ENCODE assay signal across 1 cellular context in the genomic region with DNA sequence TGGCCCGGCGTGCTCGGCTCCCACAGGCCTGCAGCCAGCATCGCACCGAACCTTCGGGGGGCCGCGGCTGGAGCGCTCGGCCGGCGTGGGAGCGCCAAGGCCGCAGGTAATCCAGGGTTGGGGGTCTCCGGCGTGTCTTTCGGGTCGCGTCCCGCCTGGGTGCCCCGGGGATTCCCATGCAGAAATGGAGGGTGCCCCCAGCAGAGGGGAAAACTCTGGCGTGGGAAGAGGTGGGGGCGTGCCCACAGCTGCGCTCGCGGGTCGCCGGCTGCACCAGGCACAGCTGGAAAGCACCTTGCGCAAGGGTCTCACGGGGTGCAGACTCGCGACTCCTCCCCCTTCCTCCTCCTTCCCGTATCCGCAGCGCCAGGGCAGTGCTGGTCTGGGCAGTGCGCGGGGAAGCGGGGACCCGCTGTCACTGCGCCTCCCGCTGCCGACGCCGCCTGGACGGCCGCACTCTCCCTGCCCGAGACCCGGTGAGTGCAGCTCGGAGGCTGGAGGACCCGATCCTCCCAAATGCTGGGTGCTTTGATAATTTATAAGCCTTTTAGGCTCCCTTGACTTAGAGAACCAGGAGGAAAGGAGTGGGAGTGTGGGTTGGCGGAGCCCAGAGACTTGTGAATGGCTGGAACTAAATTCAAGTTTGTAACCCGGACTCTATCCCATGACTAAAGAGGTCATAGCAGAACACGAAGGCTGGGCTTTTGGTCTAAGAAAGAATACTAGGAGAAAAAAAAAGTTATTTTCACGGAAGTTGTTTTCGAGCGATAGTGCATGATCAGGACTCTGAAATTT.
A peak's percentile ranks its signal among the peaks of the same experiment; 100 is the strongest.
TF ChIP-seq lines count a peak whose summit lies in the region.

No MANE protein-coding gene starts in this region.

TF ChIP-seq in HepG2, 621 proteins besides CTCF, POLR2A, EP300 and RAD21 (continued from another document and continues in another):
- TF ChIP-seq ZNF879 (CRISPR knock-in tag; IDR thresholded peaks at IDR 0.05) = no peak
- TF ChIP-seq, protein P1, sequence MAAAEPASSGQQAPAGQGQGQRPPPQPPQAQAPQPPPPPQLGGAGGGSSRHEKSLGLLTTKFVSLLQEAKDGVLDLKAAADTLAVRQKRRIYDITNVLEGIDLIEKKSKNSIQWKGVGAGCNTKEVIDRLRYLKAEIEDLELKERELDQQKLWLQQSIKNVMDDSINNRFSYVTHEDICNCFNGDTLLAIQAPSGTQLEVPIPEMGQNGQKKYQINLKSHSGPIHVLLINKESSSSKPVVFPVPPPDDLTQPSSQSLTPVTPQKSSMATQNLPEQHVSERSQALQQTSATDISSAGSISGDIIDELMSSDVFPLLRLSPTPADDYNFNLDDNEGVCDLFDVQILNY (CRISPR knock-in tag; conservative IDR thresholded peaks at IDR 0.05) = no peak; the same call in 1 of the 2 replicates
- TF ChIP-seq U2AF1 (optimal IDR thresholded peaks at IDR 0.05; ENCODE audit: low read depth, low read length) = no peak
- TF ChIP-seq TAF15 (IDR thresholded peaks at IDR 0.05; ENCODE audit: low read depth, low read length, poor library complexity, severe bottlenecking) = peak; percentile 85
- no peak for TF ChIP-seq TEAD2 (CRISPR knock-in tag; IDR thresholded peaks at IDR 0.05)
- peak; percentile 69 for TF ChIP-seq ZMYM3 (CRISPR knock-in tag; IDR thresholded peaks at IDR 0.05)
- peak; percentile 72 for TF ChIP-seq ZNF256 (CRISPR knock-in tag; conservative IDR thresholded peaks at IDR 0.05)
- TF ChIP-seq NFYB (CRISPR knock-in tag; IDR thresholded peaks at IDR 0.05) = no peak
- peak; percentile 72; the same call in 1 of the 2 replicates for TF ChIP-seq ZNF224 (CRISPR knock-in tag; IDR thresholded peaks at IDR 0.05)
- TF ChIP-seq ZNF674 (CRISPR knock-in tag; IDR thresholded peaks at IDR 0.05; ENCODE audit: low read depth) = no peak; the same call in 1 of the 2 replicates
- 0 out of 2 replicates have a peak, but pooled peaks have one; percentile 39 for TF ChIP-seq ZNF556 (CRISPR knock-in tag; IDR thresholded peaks at IDR 0.05; ENCODE audit: borderline replicate concordance)
- TF ChIP-seq, protein P2, sequence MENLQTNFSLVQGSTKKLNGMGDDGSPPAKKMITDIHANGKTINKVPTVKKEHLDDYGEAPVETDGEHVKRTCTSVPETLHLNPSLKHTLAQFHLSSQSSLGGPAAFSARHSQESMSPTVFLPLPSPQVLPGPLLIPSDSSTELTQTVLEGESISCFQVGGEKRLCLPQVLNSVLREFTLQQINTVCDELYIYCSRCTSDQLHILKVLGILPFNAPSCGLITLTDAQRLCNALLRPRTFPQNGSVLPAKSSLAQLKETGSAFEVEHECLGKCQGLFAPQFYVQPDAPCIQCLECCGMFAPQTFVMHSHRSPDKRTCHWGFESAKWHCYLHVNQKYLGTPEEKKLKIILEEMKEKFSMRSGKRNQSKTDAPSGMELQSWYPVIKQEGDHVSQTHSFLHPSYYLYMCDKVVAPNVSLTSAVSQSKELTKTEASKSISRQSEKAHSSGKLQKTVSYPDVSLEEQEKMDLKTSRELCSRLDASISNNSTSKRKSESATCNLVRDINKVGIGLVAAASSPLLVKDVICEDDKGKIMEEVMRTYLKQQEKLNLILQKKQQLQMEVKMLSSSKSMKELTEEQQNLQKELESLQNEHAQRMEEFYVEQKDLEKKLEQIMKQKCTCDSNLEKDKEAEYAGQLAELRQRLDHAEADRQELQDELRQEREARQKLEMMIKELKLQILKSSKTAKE (CRISPR knock-in tag; IDR thresholded peaks at IDR 0.05; ENCODE audit: borderline replicate concordance) = peak; percentile 92
- no peak for TF ChIP-seq MLLT10 (CRISPR knock-in tag; IDR thresholded peaks at IDR 0.05)
- TF ChIP-seq, protein P3, sequence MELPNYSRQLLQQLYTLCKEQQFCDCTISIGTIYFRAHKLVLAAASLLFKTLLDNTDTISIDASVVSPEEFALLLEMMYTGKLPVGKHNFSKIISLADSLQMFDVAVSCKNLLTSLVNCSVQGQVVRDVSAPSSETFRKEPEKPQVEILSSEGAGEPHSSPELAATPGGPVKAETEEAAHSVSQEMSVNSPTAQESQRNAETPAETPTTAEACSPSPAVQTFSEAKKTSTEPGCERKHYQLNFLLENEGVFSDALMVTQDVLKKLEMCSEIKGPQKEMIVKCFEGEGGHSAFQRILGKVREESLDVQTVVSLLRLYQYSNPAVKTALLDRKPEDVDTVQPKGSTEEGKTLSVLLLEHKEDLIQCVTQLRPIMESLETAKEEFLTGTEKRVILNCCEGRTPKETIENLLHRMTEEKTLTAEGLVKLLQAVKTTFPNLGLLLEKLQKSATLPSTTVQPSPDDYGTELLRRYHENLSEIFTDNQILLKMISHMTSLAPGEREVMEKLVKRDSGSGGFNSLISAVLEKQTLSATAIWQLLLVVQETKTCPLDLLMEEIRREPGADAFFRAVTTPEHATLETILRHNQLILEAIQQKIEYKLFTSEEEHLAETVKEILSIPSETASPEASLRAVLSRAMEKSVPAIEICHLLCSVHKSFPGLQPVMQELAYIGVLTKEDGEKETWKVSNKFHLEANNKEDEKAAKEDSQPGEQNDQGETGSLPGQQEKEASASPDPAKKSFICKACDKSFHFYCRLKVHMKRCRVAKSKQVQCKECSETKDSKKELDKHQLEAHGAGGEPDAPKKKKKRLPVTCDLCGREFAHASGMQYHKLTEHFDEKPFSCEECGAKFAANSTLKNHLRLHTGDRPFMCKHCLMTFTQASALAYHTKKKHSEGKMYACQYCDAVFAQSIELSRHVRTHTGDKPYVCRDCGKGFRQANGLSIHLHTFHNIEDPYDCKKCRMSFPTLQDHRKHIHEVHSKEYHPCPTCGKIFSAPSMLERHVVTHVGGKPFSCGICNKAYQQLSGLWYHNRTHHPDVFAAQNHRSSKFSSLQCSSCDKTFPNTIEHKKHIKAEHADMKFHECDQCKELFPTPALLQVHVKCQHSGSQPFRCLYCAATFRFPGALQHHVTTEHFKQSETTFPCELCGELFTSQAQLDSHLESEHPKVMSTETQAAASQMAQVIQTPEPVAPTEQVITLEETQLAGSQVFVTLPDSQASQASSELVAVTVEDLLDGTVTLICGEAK (IDR thresholded peaks at IDR 0.05) = no peak
- TF ChIP-seq, protein P3 (CRISPR knock-in tag; IDR thresholded peaks at IDR 0.05) = peak; percentile 61
- TF ChIP-seq NONO (IDR thresholded peaks at IDR 0.05) = no peak
- peak; percentile 68; the same call in 1 of the 2 replicates for TF ChIP-seq NONO (CRISPR knock-in tag; conservative IDR thresholded peaks at IDR 0.05)
- no peak for TF ChIP-seq GABPA (IDR thresholded peaks at IDR 0.05; ENCODE audit: low read depth, low read length)
- peak; percentile 23; the same call in 1 of the 2 replicates for TF ChIP-seq GABPA (CRISPR knock-in tag; IDR thresholded peaks at IDR 0.05; ENCODE audit: low read depth)
- TF ChIP-seq ZNF432 (CRISPR knock-in tag; IDR thresholded peaks at IDR 0.05; ENCODE audit: borderline replicate concordance) = no peak
- TF ChIP-seq, protein P4, sequence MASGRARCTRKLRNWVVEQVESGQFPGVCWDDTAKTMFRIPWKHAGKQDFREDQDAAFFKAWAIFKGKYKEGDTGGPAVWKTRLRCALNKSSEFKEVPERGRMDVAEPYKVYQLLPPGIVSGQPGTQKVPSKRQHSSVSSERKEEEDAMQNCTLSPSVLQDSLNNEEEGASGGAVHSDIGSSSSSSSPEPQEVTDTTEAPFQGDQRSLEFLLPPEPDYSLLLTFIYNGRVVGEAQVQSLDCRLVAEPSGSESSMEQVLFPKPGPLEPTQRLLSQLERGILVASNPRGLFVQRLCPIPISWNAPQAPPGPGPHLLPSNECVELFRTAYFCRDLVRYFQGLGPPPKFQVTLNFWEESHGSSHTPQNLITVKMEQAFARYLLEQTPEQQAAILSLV (CRISPR knock-in tag; IDR thresholded peaks at IDR 0.05; ENCODE audit: borderline replicate concordance) = peak; percentile 67; the same call in 1 of the 2 replicates
- TF ChIP-seq, protein P5, sequence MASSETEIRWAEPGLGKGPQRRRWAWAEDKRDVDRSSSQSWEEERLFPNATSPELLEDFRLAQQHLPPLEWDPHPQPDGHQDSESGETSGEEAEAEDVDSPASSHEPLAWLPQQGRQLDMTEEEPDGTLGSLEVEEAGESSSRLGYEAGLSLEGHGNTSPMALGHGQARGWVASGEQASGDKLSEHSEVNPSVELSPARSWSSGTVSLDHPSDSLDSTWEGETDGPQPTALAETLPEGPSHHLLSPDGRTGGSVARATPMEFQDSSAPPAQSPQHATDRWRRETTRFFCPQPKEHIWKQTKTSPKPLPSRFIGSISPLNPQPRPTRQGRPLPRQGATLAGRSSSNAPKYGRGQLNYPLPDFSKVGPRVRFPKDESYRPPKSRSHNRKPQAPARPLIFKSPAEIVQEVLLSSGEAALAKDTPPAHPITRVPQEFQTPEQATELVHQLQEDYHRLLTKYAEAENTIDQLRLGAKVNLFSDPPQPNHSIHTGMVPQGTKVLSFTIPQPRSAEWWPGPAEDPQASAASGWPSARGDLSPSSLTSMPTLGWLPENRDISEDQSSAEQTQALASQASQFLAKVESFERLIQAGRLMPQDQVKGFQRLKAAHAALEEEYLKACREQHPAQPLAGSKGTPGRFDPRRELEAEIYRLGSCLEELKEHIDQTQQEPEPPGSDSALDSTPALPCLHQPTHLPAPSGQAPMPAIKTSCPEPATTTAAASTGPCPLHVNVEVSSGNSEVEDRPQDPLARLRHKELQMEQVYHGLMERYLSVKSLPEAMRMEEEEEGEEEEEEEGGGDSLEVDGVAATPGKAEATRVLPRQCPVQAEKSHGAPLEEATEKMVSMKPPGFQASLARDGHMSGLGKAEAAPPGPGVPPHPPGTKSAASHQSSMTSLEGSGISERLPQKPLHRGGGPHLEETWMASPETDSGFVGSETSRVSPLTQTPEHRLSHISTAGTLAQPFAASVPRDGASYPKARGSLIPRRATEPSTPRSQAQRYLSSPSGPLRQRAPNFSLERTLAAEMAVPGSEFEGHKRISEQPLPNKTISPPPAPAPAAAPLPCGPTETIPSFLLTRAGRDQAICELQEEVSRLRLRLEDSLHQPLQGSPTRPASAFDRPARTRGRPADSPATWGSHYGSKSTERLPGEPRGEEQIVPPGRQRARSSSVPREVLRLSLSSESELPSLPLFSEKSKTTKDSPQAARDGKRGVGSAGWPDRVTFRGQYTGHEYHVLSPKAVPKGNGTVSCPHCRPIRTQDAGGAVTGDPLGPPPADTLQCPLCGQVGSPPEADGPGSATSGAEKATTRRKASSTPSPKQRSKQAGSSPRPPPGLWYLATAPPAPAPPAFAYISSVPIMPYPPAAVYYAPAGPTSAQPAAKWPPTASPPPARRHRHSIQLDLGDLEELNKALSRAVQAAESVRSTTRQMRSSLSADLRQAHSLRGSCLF (CRISPR knock-in tag; IDR thresholded peaks at IDR 0.05; ENCODE audit: borderline replicate concordance) = 0 out of 2 replicates have a peak, but pooled peaks have one; percentile 36
- TF ChIP-seq ZFP36L2 (CRISPR knock-in tag; IDR thresholded peaks at IDR 0.05) = no peak
- TF ChIP-seq, protein P6, sequence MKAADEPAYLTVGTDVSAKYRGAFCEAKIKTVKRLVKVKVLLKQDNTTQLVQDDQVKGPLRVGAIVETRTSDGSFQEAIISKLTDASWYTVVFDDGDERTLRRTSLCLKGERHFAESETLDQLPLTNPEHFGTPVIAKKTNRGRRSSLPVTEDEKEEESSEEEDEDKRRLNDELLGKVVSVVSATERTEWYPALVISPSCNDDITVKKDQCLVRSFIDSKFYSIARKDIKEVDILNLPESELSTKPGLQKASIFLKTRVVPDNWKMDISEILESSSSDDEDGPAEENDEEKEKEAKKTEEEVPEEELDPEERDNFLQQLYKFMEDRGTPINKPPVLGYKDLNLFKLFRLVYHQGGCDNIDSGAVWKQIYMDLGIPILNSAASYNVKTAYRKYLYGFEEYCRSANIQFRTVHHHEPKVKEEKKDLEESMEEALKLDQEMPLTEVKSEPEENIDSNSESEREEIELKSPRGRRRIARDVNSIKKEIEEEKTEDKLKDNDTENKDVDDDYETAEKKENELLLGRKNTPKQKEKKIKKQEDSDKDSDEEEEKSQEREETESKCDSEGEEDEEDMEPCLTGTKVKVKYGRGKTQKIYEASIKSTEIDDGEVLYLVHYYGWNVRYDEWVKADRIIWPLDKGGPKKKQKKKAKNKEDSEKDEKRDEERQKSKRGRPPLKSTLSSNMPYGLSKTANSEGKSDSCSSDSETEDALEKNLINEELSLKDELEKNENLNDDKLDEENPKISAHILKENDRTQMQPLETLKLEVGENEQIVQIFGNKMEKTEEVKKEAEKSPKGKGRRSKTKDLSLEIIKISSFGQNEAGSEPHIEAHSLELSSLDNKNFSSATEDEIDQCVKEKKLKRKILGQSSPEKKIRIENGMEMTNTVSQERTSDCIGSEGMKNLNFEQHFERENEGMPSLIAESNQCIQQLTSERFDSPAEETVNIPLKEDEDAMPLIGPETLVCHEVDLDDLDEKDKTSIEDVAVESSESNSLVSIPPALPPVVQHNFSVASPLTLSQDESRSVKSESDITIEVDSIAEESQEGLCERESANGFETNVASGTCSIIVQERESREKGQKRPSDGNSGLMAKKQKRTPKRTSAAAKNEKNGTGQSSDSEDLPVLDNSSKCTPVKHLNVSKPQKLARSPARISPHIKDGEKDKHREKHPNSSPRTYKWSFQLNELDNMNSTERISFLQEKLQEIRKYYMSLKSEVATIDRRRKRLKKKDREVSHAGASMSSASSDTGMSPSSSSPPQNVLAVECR (CRISPR knock-in tag; IDR thresholded peaks at IDR 0.05; ENCODE audit: borderline replicate concordance) = peak; percentile 98
- 0 out of 2 replicates have a peak, but pooled peaks have one; percentile 37 for TF ChIP-seq RFXAP (CRISPR knock-in tag; IDR thresholded peaks at IDR 0.05; ENCODE audit: borderline replicate concordance)
- TF ChIP-seq FOXK1 (CRISPR knock-in tag; IDR thresholded peaks at IDR 0.05; ENCODE audit: borderline replicate concordance, low read depth) = peak; percentile 72; the same call in 1 of the 2 replicates
- peak; percentile 55 for TF ChIP-seq SKI (IDR thresholded peaks at IDR 0.05; ENCODE audit: partially characterized antibody)
- TF ChIP-seq ZNF20 (CRISPR knock-in tag; IDR thresholded peaks at IDR 0.05) = no peak
- no peak for TF ChIP-seq ZNF652 (CRISPR knock-in tag; IDR thresholded peaks at IDR 0.05; ENCODE audit: borderline replicate concordance, low read depth)
